ENCODE assay signal across 8 cellular contexts in genomic region chr17:77869665-77870132, GRCh38.
DNase-seq lines count a peak whose midpoint lies in the region; ATAC-seq and TF ChIP-seq lines count a peak whose summit lies in the region.

No MANE protein-coding gene starts in this region.

- peak overlapping the region; percentile 28 for H3K4me3 ChIP-seq in SU-DHL-6 (ENCODE audit: insufficient read depth, low read length, poor library complexity, severe bottlenecking)

- H3K27me3 Mint-ChIP-seq in activated T-cell treated with anti-CD3 and anti-CD28 coated beads, Interleukin-2, amount 50 U/mL, for 4 hours (ENCODE audit: low read depth), result peaks cover 2% of the 10 kb centered on the region
- H3K27me3 Mint-ChIP-seq in stimulated activated naive CD8-positive, alpha-beta T cell treated with anti-CD3 and anti-CD28 coated beads, Interleukin-15, Interleukin-2, amounts not matched to agents 100 ng/mL and 50 ng/mL, for 24 hours, result no peaks in the 10 kb centered on the region

- H3K4me3 Mint-ChIP-seq in activated T-cell treated with anti-CD3 and anti-CD28 coated beads, Interleukin-2, amount 50 U/mL, for 4 hours, result peak overlapping the region; percentile 24
- H3K4me3 Mint-ChIP-seq in stimulated activated naive CD8-positive, alpha-beta T cell treated with anti-CD3 and anti-CD28 coated beads, Interleukin-15, Interleukin-2, amounts not matched to agents 100 ng/mL and 50 ng/mL, for 24 hours, result peak overlapping the region; percentile 1

- ATAC-seq in activated T-cell treated with anti-CD3 and anti-CD28 coated beads, Interleukin-2, amount 50 U/mL, for 4 hours, result peak; percentile 45 to 47
- peak; percentile 64 for ATAC-seq in HG03045 (IDR thresholded peaks at IDR 0.05; ENCODE audit: unreplicated experiment)

- no peaks in the 10 kb centered on the region for H3K36me3 Mint-ChIP-seq in activated T-cell treated with anti-CD3 and anti-CD28 coated beads, Interleukin-2, amount 50 U/mL, for 4 hours (ENCODE audit: insufficient read depth)
- no peaks in the 10 kb centered on the region for H3K36me3 Mint-ChIP-seq in stimulated activated naive CD8-positive, alpha-beta T cell treated with anti-CD3 and anti-CD28 coated beads, Interleukin-15, Interleukin-2, amounts not matched to agents 100 ng/mL and 50 ng/mL, for 24 hours (ENCODE audit: low read depth)

- peak overlapping the region; percentile 53 for H3K4me2 ChIP-seq in SU-DHL-6 (ENCODE audit: low read depth, low read length, poor library complexity, severe bottlenecking)

- no peaks in the 10 kb centered on the region for H3K9me2 ChIP-seq in SU-DHL-6 (replicated peaks; ENCODE audit: insufficient read depth, low read length)

- no peak overlapping the region for H3K27ac Mint-ChIP-seq in stimulated activated naive CD8-positive, alpha-beta T cell treated with anti-CD3 and anti-CD28 coated beads, Interleukin-15, Interleukin-2, amounts not matched to agents 100 ng/mL and 50 ng/mL, for 24 hours

- no peaks in the 10 kb centered on the region for H3K9me3 ChIP-seq in SU-DHL-6 (ENCODE audit: insufficient read depth, low read length)

- H3K9ac ChIP-seq in SU-DHL-6 (ENCODE audit: low read length), result peak overlapping the region; percentile 40

- no peaks in the 10 kb centered on the region for H3K36me3 ChIP-seq in SU-DHL-6 (ENCODE audit: low read length)

- H3K4me1 Mint-ChIP-seq in activated T-cell treated with anti-CD3 and anti-CD28 coated beads, Interleukin-2, amount 50 U/mL, for 4 hours (ENCODE audit: low read depth), result peaks cover 51% of the 10 kb centered on the region
- peaks cover 64% of the 10 kb centered on the region for H3K4me1 Mint-ChIP-seq in stimulated activated naive CD8-positive, alpha-beta T cell treated with anti-CD3 and anti-CD28 coated beads, Interleukin-15, Interleukin-2, amounts not matched to agents 100 ng/mL and 50 ng/mL, for 24 hours (ENCODE audit: low read depth)

- 0 out of 2 replicates have a peak, but pooled peaks cover 8% of the 10 kb centered on the region for H3F3A ChIP-seq in SU-DHL-6 (ENCODE audit: insufficient read depth)

- no peaks in the 10 kb centered on the region for H3K9me3 Mint-ChIP-seq in activated T-cell treated with anti-CD3 and anti-CD28 coated beads, Interleukin-2, amount 50 U/mL, for 4 hours
- no peaks in the 10 kb centered on the region for H3K9me3 Mint-ChIP-seq in stimulated activated naive CD8-positive, alpha-beta T cell treated with anti-CD3 and anti-CD28 coated beads, Interleukin-15, Interleukin-2, amounts not matched to agents 100 ng/mL and 50 ng/mL, for 24 hours

- peak overlapping the region; percentile 79 for H3K27ac ChIP-seq in SU-DHL-6 (ENCODE audit: low read depth, low read length)

- no peak for TF ChIP-seq CTCF in SU-DHL-6 (IDR thresholded peaks at IDR 0.05; ENCODE audit: insufficient read depth, low read length, poor library complexity, severe bottlenecking)

- no peaks in the 10 kb centered on the region for H3K27me3 ChIP-seq in SU-DHL-6 (ENCODE audit: low read length)

- no peak for DNase-seq in activated T-cell treated with anti-CD3 and anti-CD28 coated beads, Interleukin-2, amount 50 U/mL, for 4 hours
- DNase-seq in activated T-cell treated with anti-CD3 and anti-CD28 coated beads, Interleukin-2, amount 50 U/mL, for 1 hour, result no peak
- DNase-seq in cortex of kidney (lab: John Stamatoyannopoulos, UW) (no peak), DMS 273 (lab: John Stamatoyannopoulos, UW; ENCODE audit: unreplicated experiment) (no peak), NCI-H748 treated with DMSO at 0.1 percent for 48 hours (lab: John Stamatoyannopoulos, UW) (no peak)

- H4K20me1 ChIP-seq in SU-DHL-6 (ENCODE audit: low read depth, low read length), result no peaks in the 10 kb centered on the region

- H2AFZ ChIP-seq in SU-DHL-6 (ENCODE audit: low read depth, low read length, severe bottlenecking), result no peak overlapping the region

- no peaks in the 10 kb centered on the region for H3K79me2 ChIP-seq in SU-DHL-6 (ENCODE audit: insufficient read depth, low read length)
